In the genomic region with DNA sequence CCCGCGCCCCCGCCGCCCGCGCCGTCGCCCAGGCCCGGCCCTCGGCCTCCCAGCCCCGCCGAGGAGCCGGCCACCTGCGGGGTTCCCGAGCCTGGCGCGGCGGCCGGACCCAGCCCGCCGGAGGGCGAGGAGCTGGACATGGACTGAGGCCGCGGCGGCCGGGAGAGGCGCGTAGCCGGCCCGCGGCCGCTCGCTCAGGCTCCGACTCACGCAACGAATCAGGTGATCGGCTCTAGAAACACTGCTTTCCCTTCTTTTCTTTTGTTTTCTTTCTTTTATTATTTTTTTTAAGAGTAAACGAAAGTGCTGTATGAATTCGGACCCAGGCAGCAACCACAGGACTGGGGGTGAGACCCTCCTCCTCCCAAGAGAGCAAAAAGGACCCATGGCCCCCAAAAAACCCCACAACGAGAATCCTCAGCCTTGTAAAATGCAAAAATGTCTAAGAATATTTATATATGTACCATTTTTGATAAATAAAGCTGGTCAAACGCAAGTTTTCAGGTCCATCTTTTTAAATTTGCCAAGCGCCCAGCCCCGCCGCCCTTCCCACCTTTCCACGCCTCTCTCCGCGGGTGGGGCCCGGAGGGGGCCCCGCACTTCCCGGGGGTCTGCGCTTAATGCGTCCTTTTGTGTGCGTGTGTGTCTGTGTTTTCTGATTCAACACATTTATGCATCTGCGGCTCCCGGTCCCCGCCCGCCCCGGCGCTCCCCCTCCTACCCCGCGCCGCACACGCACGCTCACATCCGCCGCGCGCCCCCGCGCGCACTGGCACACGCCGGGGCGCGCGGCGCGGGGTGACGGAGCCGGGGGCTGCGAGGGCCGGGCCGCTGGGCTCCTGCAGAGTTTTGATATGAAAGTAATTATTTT, we compare ENCODE assay signal across 17 cellular contexts. TPM values are rescaled to one million over a fixed set of nuclear protein-coding genes. Genes with fewer than 3 reads are reported as not detected.
A peak's percentile ranks its signal among the peaks of the same experiment; 100 is the strongest.
DNase-seq lines count a peak whose midpoint lies in the region; ATAC-seq, FAIRE-seq and TF ChIP-seq lines count a peak whose summit lies in the region.
"Had no signal": no experiment of that assay in that cellular context is flagged by ENCODE, and none has a peak within 500 bp of the region (broad histone marks: within the 10 kb centered on the region; RNA-seq: fewer than 3 reads in every experiment).

No MANE protein-coding gene starts in this region.

- H3K4ac ChIP-seq in neuronal stem cell (ENCODE audit: low read length), result no peak overlapping the region

- no peak overlapping the region for H4K8ac ChIP-seq in neuronal stem cell (ENCODE audit: low read depth, low read length)

- H3K23ac ChIP-seq in neuronal stem cell (ENCODE audit: low read depth, low read length, poor library complexity), result no peak overlapping the region

- peaks cover 16 to 32% (median 27%) of the 10 kb centered on the region in 3 donors for H3K4me1 Mint-ChIP-seq in T-cell
- H3K4me1 Mint-ChIP-seq in immature natural killer cell, result peaks cover 22 to 24% of the 10 kb centered on the region in 2 donors

- FAIRE-seq in A549 (lab: Jason Lieb, UNC), result no peak
- FAIRE-seq: A204.1 had no signal

- H3K27ac Mint-ChIP-seq in T-cell, result no peak overlapping the region
- H3K27ac Mint-ChIP-seq in immature natural killer cell, result peak overlapping the region in 1 of 6 donors; percentile 26

- H3K27me3 Mint-ChIP-seq in T-cell (peaks cover 35 to 57% of the 10 kb centered on the region in 2 donors), immature natural killer cell (ENCODE audit: low read depth in 3 of 3) (peaks cover 34 to 72% (median 42%) of the 10 kb centered on the region in 3 donors)

- no peak overlapping the region for H4K91ac ChIP-seq in neuronal stem cell (ENCODE audit: low read depth, low read length, poor library complexity)

- POLR2A ChIA-PET in SK-N-SH (lab: Yijun Ruan, JAX) (no interaction called here), A549 (lab: Yijun Ruan, JAX) (no interaction called here), T-cell (lab: Charles Lee) (no interaction called here)

- no peak for ATAC-seq in SK-N-SH treated with all-trans-retinoic acid at 6 μM for 48 hours
- ATAC-seq in A549, result 0 out of 6 replicates have a peak, but pooled peaks of 1 of the 2 experiments have one; percentile 3
- ATAC-seq in T-cell (replicated peaks in 1 of 4), result no peak
- ATAC-seq: gastroesophageal sphincter had no signal

- H3K79me2 ChIP-seq in SK-N-SH (ENCODE audit: insufficient read depth), result no peaks in the 10 kb centered on the region

- H3K4me2 ChIP-seq in SK-N-SH (no peak overlapping the region), A549 (peak overlapping the region; percentile 85), neuronal stem cell (ENCODE audit: insufficient read depth, low read length, poor library complexity, severe bottlenecking) (no peak overlapping the region)

- H3K9me3 Mint-ChIP-seq in T-cell (no peaks in the 10 kb centered on the region), immature natural killer cell (peaks cover 0 to 14% (median 0%) of the 10 kb centered on the region in 6 donors)

- peaks cover 58% of the 10 kb centered on the region for H4K20me1 ChIP-seq in SK-N-SH (ENCODE audit: insufficient read depth)

- 4% methylated on average over 60 of the region's 83 CpGs for whole genome bisulfite sequencing in SK-N-SH (ENCODE audit: low lambda C conversion rate)
- WGBS in A549 (ENCODE audit: missing lambda C conversion rate), result 8% methylated on average over 50 of the region's 83 CpGs
- WGBS in neuronal stem cell (ENCODE audit: extremely low coverage in 2 of 2, insufficient read length in 2 of 2, insufficient replicate concordance in 1 of 2), 2 donors, result no CpG with 5 or more reads among the region's 83 CpGs

- no peak overlapping the region for H2AK5ac ChIP-seq in neuronal stem cell (ENCODE audit: low read depth, low read length)

- no peak for DNase-seq in SK-N-SH
- no peak for DNase-seq in A549 (ENCODE audit: low read depth in 1 of 2, low spot score in 1 of 2)
- no peak for DNase-seq in T-cell
- no peak for DNase-seq in immature natural killer cell
- no peak for DNase-seq in neuronal stem cell (ENCODE audit: low spot score)
- DNase-seq in RPMI8226, result no peak
- DNase-seq in HAP-1 (ENCODE audit: low spot score in 2 of 2), result no peak
- DNase-seq: cortex of kidney, NCI-H1694 treated with DMSO at 0.1 percent for 48 hours, occipital lobe had no signal

- no peak overlapping the region for H3K18ac ChIP-seq in neuronal stem cell (ENCODE audit: low read length)

- CTCF ChIA-PET in SK-N-SH (lab: Yijun Ruan, JAX), result interaction anchor here (0.6 to 4.8 kb wide), 4 partner anchors 10 to 176 kb away, joined by 3 to 49 read pairs (median 4); no protein-coding TSS in a partner anchor
- CTCF ChIA-PET in A549 (lab: Yijun Ruan, JAX), result interaction anchor here (1.1 to 4.8 kb wide), 3 partner anchors 11 to 195 kb away, joined by 4 to 33 read pairs (median 8); no protein-coding TSS in a partner anchor
- CTCF ChIA-PET in T-cell (lab: Charles Lee), result no interaction called here

- no peak overlapping the region for H2BK15ac ChIP-seq in neuronal stem cell (ENCODE audit: low read length)

- H3K14ac ChIP-seq in neuronal stem cell (ENCODE audit: low read length), result no peak overlapping the region

- TF ChIP-seq CTCF in SK-N-SH (IDR thresholded peaks at IDR 0.05) (no peak), A549 (IDR thresholded peaks at IDR 0.05) (no peak)

- H2BK12ac ChIP-seq in neuronal stem cell (ENCODE audit: low read length), result no peak overlapping the region

- no peaks in the 10 kb centered on the region for H3K36me3 Mint-ChIP-seq in T-cell
- peaks cover 0 to 4% (median 2%) of the 10 kb centered on the region in 3 donors for H3K36me3 Mint-ChIP-seq in immature natural killer cell

- TF ChIP-seq EP300 in SK-N-SH (IDR thresholded peaks at IDR 0.05; ENCODE audit: borderline replicate concordance in 1 of 2, low read depth in 1 of 2, low read length in 1 of 2) (no peak), A549 (IDR thresholded peaks at IDR 0.05) (no peak)

- TF ChIP-seq RAD21 in SK-N-SH (IDR thresholded peaks at IDR 0.05; ENCODE audit: low read length) (no peak), A549 (conservative IDR thresholded peaks at IDR 0.05 in 1 of 2, IDR thresholded peaks at IDR 0.05 in 1 of 2) (no peak)

- no peak overlapping the region for H2BK120ac ChIP-seq in neuronal stem cell (ENCODE audit: low read depth, low read length)

- H3K4me3 Mint-ChIP-seq in T-cell (peak overlapping the region in 2 of 3 donors; percentile 41 to 65), immature natural killer cell (peak overlapping the region in 4 of 5 donors; percentile 38 to 73 (median 52))

- no peak overlapping the region for H2BK5ac ChIP-seq in neuronal stem cell (ENCODE audit: low read length)

- H3K4me3 ChIP-seq in SK-N-SH (ENCODE audit: low read depth in 2 of 2, low read length in 1 of 2) (no peak overlapping the region), A549 (peak overlapping the region; percentile 38), neuronal stem cell (ENCODE audit: low read length in 2 of 2) (no peak overlapping the region), HAP-1 (no peak overlapping the region)
- H3K4me3 ChIP-seq: gastroesophageal sphincter, tibial nerve had no signal

- no peaks in the 10 kb centered on the region for H3K9me2 ChIP-seq in SK-N-SH

- no peak overlapping the region for H3K27ac ChIP-seq in SK-N-SH (ENCODE audit: low read depth in 2 of 2, low read length in 1 of 2)
- H3K27ac ChIP-seq in A549, result peak overlapping the region in 1 of 2 experiments; percentile 43; a peak in 2 of 6 replicates
- H3K27ac ChIP-seq in neuronal stem cell (replicated peaks; ENCODE audit: low read length), result no peak overlapping the region
- H3K27ac ChIP-seq: gastroesophageal sphincter, tibial nerve, VCaP had no signal

- in situ Hi-C loops in HAP-1 (cut with MboI; ENCODE audit: low sequenced_read_pairs), result no loop called here

- H2AFZ ChIP-seq in SK-N-SH (ENCODE audit: low read depth), result no peak overlapping the region
- no peak overlapping the region for H2AFZ ChIP-seq in neuronal stem cell (ENCODE audit: low read length)

- H3K9ac ChIP-seq in SK-N-SH (no peak overlapping the region), neuronal stem cell (ENCODE audit: low read depth, low read length, poor library complexity) (no peak overlapping the region)

- H3F3A ChIP-seq in SK-N-SH (replicated peaks; ENCODE audit: insufficient read depth), result peaks cover 2% of the 10 kb centered on the region

- no peak for TF ChIP-seq POLR2A in A549 (IDR thresholded peaks at IDR 0.05; ENCODE audit: low read length)

- H3K4me1 ChIP-seq in SK-N-SH (ENCODE audit: control insufficient read depth in 1 of 2, insufficient read depth in 2 of 2, low read depth in 1 of 2, low read length in 1 of 2) (no peaks in the 10 kb centered on the region), A549 (peaks cover 26% of the 10 kb centered on the region), neuronal stem cell (ENCODE audit: control insufficient read depth in 2 of 2, insufficient read depth in 1 of 2, low read depth in 1 of 2, low read length in 2 of 2) (peaks cover 0 to 6% of the 10 kb centered on the region in 2 donors), HAP-1 (no peaks in the 10 kb centered on the region)

- H3K9me3 ChIP-seq in SK-N-SH (no peaks in the 10 kb centered on the region), A549 (no peaks in the 10 kb centered on the region), neuronal stem cell (replicated peaks in 1 of 2; ENCODE audit: control insufficient read depth in 2 of 2, insufficient read depth in 1 of 2, low read depth in 1 of 2, low read length in 2 of 2) (peaks cover 0 to 2% of the 10 kb centered on the region in 2 donors), HAP-1 (no peaks in the 10 kb centered on the region)
- H3K9me3 ChIP-seq: gastroesophageal sphincter, tibial nerve had no signal

- peaks cover 2% of the 10 kb centered on the region for H3K79me1 ChIP-seq in neuronal stem cell (ENCODE audit: low read depth, low read length)

- H3K27me3 ChIP-seq in SK-N-SH (ENCODE audit: insufficient read depth) (peaks cover 86% of the 10 kb centered on the region), neuronal stem cell (ENCODE audit: control insufficient read depth in 3 of 3, insufficient read depth in 3 of 3, low read depth in 1 of 3, low read length in 3 of 3) (peaks cover 76 to 100% (median 91%) of the 10 kb centered on the region in 3 experiments), HAP-1 (ENCODE audit: low read depth) (peaks cover 77% of the 10 kb centered on the region)

- H3K36me3 ChIP-seq in SK-N-SH (replicated peaks in 1 of 2; ENCODE audit: control insufficient read depth in 1 of 2, insufficient read depth in 2 of 2, low read length in 1 of 2) (no peaks in the 10 kb centered on the region), neuronal stem cell (replicated peaks in 1 of 2; ENCODE audit: control insufficient read depth in 2 of 2, insufficient read depth in 2 of 2, low read length in 2 of 2) (no peaks in the 10 kb centered on the region), HAP-1 (replicated peaks) (no peaks in the 10 kb centered on the region)
- H3K36me3 ChIP-seq: gastroesophageal sphincter, tibial nerve had no signal

RNA-seq across cellular contexts. Expression of gene UNCX, which starts 4.4 kb away (rescaled TPM):
- polyA plus RNA-seq in SK-N-SH (2012; rRNA removed) (not detected in 2 replicates), A549 (2011; rRNA removed) (not detected in 2 replicates), A549 (2017; fragmentation: RNase III; extraction: RNeasy Plus Mini Kit Qiagen cat#74134 plus additional on column Dnase treatment) (not detected in 3 replicates), immature natural killer cell (not detected)
- polyA plus RNA-seq in SK-N-SH (2012; cell fraction: cytosol; rRNA removed), result not detected in 2 replicates
- not detected in 2 replicates for polyA plus RNA-seq in SK-N-SH (2012; cell fraction: nucleus; rRNA removed)
- polyA plus RNA-seq in A549 (2012; cell fraction: cytosol; rRNA removed), result not detected in 2 replicates
- polyA plus RNA-seq in A549 (2012; cell fraction: nucleus; rRNA removed), result not detected in 2 replicates
- polyA minus RNA-seq in A549 (2011; rRNA and poly(A)+ RNA removed), result not detected in 2 replicates
- total RNA-seq in T-cell, result not detected
- polyA plus RNA-seq in neuronal stem cell (2013, experiment 1 of 2), result 0.01 TPM
- 0.01 TPM for polyA plus RNA-seq in neuronal stem cell (2013, experiment 2 of 2)
- total RNA-seq: gastroesophageal sphincter, NCI-H460, occipital lobe, skeletal muscle tissue, tibial nerve had no signal

Comparison
In these comparisons a context has a peak if more than half of its experiments do, and no peak if none do; other contexts are left out.
1. CTCF ChIA-PET loops: an anchor here in SK-N-SH (0.6 to 4.8 kb wide) and A549 (1.1 to 4.8 kb wide); none called in T-cell.